Comparison of ENCODE assay signal across 9 cellular contexts in the genomic region with DNA sequence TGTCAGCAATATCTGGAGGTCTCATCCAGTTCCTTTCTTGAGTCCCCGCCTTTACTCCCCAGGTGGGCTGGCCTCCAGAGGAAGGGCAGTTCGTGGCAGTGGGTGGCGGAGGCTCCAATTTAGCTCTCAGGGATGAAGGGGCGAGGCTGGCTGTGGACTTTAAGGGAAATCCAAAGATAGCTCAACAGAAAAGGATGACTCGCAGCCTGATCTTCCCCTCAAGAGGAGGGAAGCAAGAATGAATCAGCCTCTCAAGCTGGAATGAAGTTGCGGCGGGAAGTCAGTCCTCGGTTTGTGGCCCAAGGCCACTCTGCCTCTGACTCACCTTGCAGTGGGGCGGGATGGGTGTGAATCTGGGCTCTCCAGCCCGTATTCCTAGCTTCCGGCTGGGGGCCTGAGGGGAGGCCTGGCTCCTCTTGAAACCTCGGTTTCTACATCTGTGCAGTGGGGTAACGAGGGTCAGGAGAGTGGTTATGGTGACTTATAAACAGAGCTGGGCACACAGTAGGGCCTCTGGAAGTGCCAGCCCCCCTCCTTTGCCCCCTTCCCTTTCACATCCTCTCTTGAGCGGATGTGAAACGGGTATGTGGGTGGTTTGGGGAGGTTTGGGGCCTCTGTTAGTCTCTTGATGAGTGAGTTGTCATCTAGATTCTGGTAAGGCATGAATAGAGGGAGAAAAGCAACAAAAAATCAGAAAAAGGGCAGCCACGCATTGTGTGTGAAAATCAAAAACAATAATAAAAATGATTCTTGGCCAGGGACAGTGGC. TPM values are rescaled to one million over a fixed set of nuclear protein-coding genes. Genes with fewer than 3 reads are reported as not detected.
DNase-seq lines count a peak whose midpoint lies in the region; ATAC-seq, FAIRE-seq and TF ChIP-seq lines count a peak whose summit lies in the region.
"Had no signal": no experiment of that assay in that cellular context is flagged by ENCODE, and none has a peak within 500 bp of the region (broad histone marks: within the 10 kb centered on the region; RNA-seq: fewer than 3 reads in every experiment).

No MANE protein-coding gene starts in this region.

- no peaks in the 10 kb centered on the region for H3K27me3 Mint-ChIP-seq in T-cell

- TF ChIP-seq EP300 in A549 (IDR thresholded peaks at IDR 0.05), result peak in 1 of 2 experiments; percentile 44; a peak in 1 of 5 replicates

- TF ChIP-seq POLR2A in A549 (IDR thresholded peaks at IDR 0.05; ENCODE audit: low read length), result no peak
- TF ChIP-seq POLR2A in adrenal gland (IDR thresholded peaks at IDR 0.05), result peak in 1 of 2 donors; percentile 67
- no peak for TF ChIP-seq POLR2A in right lobe of liver (IDR thresholded peaks at IDR 0.05)

- H3K36me3 Mint-ChIP-seq in T-cell, result peaks cover 8% of the 10 kb centered on the region

- H3K27ac Mint-ChIP-seq in T-cell, result peak overlapping the region; percentile 90 to 91

- H3K9me3 Mint-ChIP-seq in T-cell, result no peaks in the 10 kb centered on the region

- 12% methylated on average over 16 of the region's 16 CpGs for WGBS in A549 (ENCODE audit: missing lambda C conversion rate)
- 25 to 46% (median 34%) methylated on average over 12 to 16 of the region's 16 CpGs for WGBS in adrenal gland, 4 donors
- 62% methylated on average over 8 of the region's 16 CpGs for WGBS in right lobe of liver (ENCODE audit: insufficient coverage, low coverage, low lambda C conversion rate, missing lambda C conversion rate)

- CTCF ChIA-PET in A549 (lab: Yijun Ruan, JAX) (interaction anchor here (0.6 to 22.3 kb wide), 14 partner anchors 11 to 260 kb away, joined by 3 to 565 read pairs (median 4); a partner anchor contains a TSS), T-cell (lab: Charles Lee) (interaction anchor here (0.9 to 1.5 kb wide), 5 partner anchors 10 to 97 kb away, joined by 3 to 5 read pairs (median 3); a partner anchor contains a TSS)

- FAIRE-seq in A549 (lab: Jason Lieb, UNC), result peak; percentile 100

- H3K4me3 ChIP-seq in A549 (0 out of 3 replicates have a peak overlapping the region, but pooled peaks have one; percentile 2), adrenal gland (no peak overlapping the region), right lobe of liver (no peak overlapping the region)

- DNase-seq in A549 (ENCODE audit: low read depth in 1 of 2, low spot score in 1 of 2) (peak; percentile 93 to 95), T-cell (peak in 30 of 34 experiments; percentile 28 to 63 (median 45)), adrenal gland (peak; percentile 81 to 94 (median 91)), right lobe of liver (peak in 1 of 3 donors; percentile 37)
- peak; percentile 46 to 53 for DNase-seq in stimulated activated CD8-positive, alpha-beta memory T cell treated with anti-CD3 and anti-CD28 coated beads, Interleukin-4, amount 100 ng/mL, for 4 hours (ENCODE audit: low read depth in 2 of 2, low spot score in 1 of 2)
- DNase-seq in effector CD8-positive, alpha-beta T cell (lab: John Stamatoyannopoulos, UW), result no peak

- H3K27ac ChIP-seq in A549 (peak overlapping the region; percentile 90 to 92), adrenal gland (peak overlapping the region in 4 of 5 donors; percentile 28 to 90 (median 74)), right lobe of liver (no peak overlapping the region)

- H3K9me3 ChIP-seq in A549 (no peaks in the 10 kb centered on the region), adrenal gland (replicated peaks in 1 of 3) (no peaks in the 10 kb centered on the region), right lobe of liver (no peaks in the 10 kb centered on the region)

- ATAC-seq in A549 (peak; percentile 92 to 94), GM19043 (IDR thresholded peaks at IDR 0.05; ENCODE audit: low read depth, unreplicated experiment) (peak; percentile 62), HG03159 (IDR thresholded peaks at IDR 0.05; ENCODE audit: unreplicated experiment) (peak; percentile 80), T-cell (replicated peaks in 1 of 4) (peak; percentile 80 to 92 (median 85)), right lobe of liver (peak in 3 of 4 donors; percentile 13 to 62 (median 23))

- no peak for TF ChIP-seq CTCF in A549 (IDR thresholded peaks at IDR 0.05)
- no peak for TF ChIP-seq CTCF in adrenal gland (IDR thresholded peaks at IDR 0.05)
- no peak for TF ChIP-seq CTCF in right lobe of liver (IDR thresholded peaks at IDR 0.05)

- H3K4me3 Mint-ChIP-seq in T-cell, result peak overlapping the region; percentile 19 to 57 (median 29)

- peaks cover 38% of the 10 kb centered on the region for H3K4me1 ChIP-seq in A549
- peaks cover 4 to 24% of the 10 kb centered on the region in 2 donors for H3K4me1 ChIP-seq in adrenal gland (replicated peaks in 1 of 2)
- no peaks in the 10 kb centered on the region for H3K4me1 ChIP-seq in right lobe of liver

- intact Hi-C loops in adrenal gland (cut with DNase I) (no loop called here), right lobe of liver (cut with DNase I) (no loop called here)

- H3K4me1 Mint-ChIP-seq in T-cell, result peaks cover 30 to 50% (median 48%) of the 10 kb centered on the region in 3 donors

- POLR2A ChIA-PET in A549 (lab: Yijun Ruan, JAX), result interaction anchor here (0.6 to 1.7 kb wide), 13 partner anchors 8 to 97 kb away, joined by 3 to 46 read pairs (median 6); a partner anchor contains a TSS
- POLR2A ChIA-PET in T-cell (lab: Charles Lee), result interaction anchor here in 1 of 2 donors (0.6 kb wide), 1 partner anchor 11 kb away, joined by 3 read pairs; no protein-coding TSS in a partner anchor

- H3K4me2 ChIP-seq in A549, result peak overlapping the region; percentile 73

- no peaks in the 10 kb centered on the region for H3K36me3 ChIP-seq in adrenal gland (replicated peaks in 1 of 2)
- H3K36me3 ChIP-seq in right lobe of liver, result no peaks in the 10 kb centered on the region

- H3K27me3 ChIP-seq in adrenal gland, result no peaks in the 10 kb centered on the region
- H3K27me3 ChIP-seq in right lobe of liver, result no peaks in the 10 kb centered on the region

- peak; percentile 7 to 24; a peak in 2 of 5 replicates for TF ChIP-seq RAD21 in A549 (conservative IDR thresholded peaks at IDR 0.05 in 1 of 2, IDR thresholded peaks at IDR 0.05 in 1 of 2)

TF ChIP-seq in A549, 52 proteins besides CTCF, POLR2A, EP300 and RAD21 (continues in another document):
- no peak for TF ChIP-seq RARB (CRISPR knock-in tag; IDR thresholded peaks at IDR 0.05)
- TF ChIP-seq CBX2 (IDR thresholded peaks at IDR 0.05; ENCODE audit: borderline replicate concordance, low read depth), result no peak
- TF ChIP-seq KDM1A (IDR thresholded peaks at IDR 0.05; ENCODE audit: low read depth), result peak; percentile 62; the same call in 1 of the 2 replicates
- peak; percentile 60; the same call in 1 of the 2 replicates for TF ChIP-seq GATA3 (IDR thresholded peaks at IDR 0.05; ENCODE audit: borderline replicate concordance)
- peak; percentile 79 to 85; a peak in 3 of 5 replicates for TF ChIP-seq JUN (IDR thresholded peaks at IDR 0.05)
- TF ChIP-seq FOSL2 (IDR thresholded peaks at IDR 0.05), result peak; percentile 90
- TF ChIP-seq FOSL2 (CRISPR knock-in tag; IDR thresholded peaks at IDR 0.05), result peak; percentile 98
- TF ChIP-seq, protein P1, sequence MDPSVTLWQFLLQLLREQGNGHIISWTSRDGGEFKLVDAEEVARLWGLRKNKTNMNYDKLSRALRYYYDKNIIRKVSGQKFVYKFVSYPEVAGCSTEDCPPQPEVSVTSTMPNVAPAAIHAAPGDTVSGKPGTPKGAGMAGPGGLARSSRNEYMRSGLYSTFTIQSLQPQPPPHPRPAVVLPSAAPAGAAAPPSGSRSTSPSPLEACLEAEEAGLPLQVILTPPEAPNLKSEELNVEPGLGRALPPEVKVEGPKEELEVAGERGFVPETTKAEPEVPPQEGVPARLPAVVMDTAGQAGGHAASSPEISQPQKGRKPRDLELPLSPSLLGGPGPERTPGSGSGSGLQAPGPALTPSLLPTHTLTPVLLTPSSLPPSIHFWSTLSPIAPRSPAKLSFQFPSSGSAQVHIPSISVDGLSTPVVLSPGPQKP (IDR thresholded peaks at IDR 0.05; ENCODE audit: low read depth, low read length), result no peak
- peak; percentile 84 for TF ChIP-seq JUNB (IDR thresholded peaks at IDR 0.05)

RNA-seq across cellular contexts. Expression of a gene that starts 10.5 kb away (rescaled TPM):
- polyA plus RNA-seq in A549 (2011; rRNA removed) (14.2 and 24.4 TPM in 2 replicates), A549 (2017; fragmentation: RNase III; extraction: RNeasy Plus Mini Kit Qiagen cat#74134 plus additional on column Dnase treatment) (44.2 to 47.3 TPM (median 46.7 TPM) in 3 replicates), adrenal gland (10 to 100 TPM; 39.9 to 63.2 (median 51.6) TPM)
- 21.1 and 23.9 TPM in 2 replicates for polyA plus RNA-seq in A549 (2012; cell fraction: cytosol; rRNA removed)
- 112 and 116 TPM in 2 replicates for polyA plus RNA-seq in A549 (2012; cell fraction: nucleus; rRNA removed)
- 18.3 and 18.5 TPM in 2 replicates for polyA minus RNA-seq in A549 (2011; rRNA and poly(A)+ RNA removed)
- total RNA-seq in T-cell (10 to 100 TPM; 50.3 to 64.3 (median 56.8) TPM), adrenal gland (10 to 100 TPM; 19.4 to 58.5 (median 37.8) TPM), right lobe of liver (10 to 100 TPM in 2 of 6 experiments, 1 to 10 TPM in 4; 6.5 to 13.5 (median 9.8) TPM)

RNA-seq across cellular contexts. Expression of a gene that starts 15.5 kb away (rescaled TPM):
- polyA plus RNA-seq in A549 (2011; rRNA removed) (15.7 and 20.7 TPM in 2 replicates), A549 (2017; fragmentation: RNase III; extraction: RNeasy Plus Mini Kit Qiagen cat#74134 plus additional on column Dnase treatment) (16.9 to 21.0 TPM (median 20.7 TPM) in 3 replicates), adrenal gland (10 to 100 TPM in 1 of 3 donors, 1 to 10 TPM in 1, under 1 TPM in 1; 0.48 to 13.0 (median 3.2) TPM)
- 20.1 and 24.6 TPM in 2 replicates for polyA plus RNA-seq in A549 (2012; cell fraction: cytosol; rRNA removed)
- polyA plus RNA-seq in A549 (2012; cell fraction: nucleus; rRNA removed), result 87.0 TPM in 2 replicates
- polyA minus RNA-seq in A549 (2011; rRNA and poly(A)+ RNA removed), result 22.6 and 25.6 TPM in 2 replicates
- total RNA-seq in T-cell (10 to 100 TPM; 21.9 to 90.1 (median 37.6) TPM), adrenal gland (1 to 10 TPM in 3 of 8 donors, under 1 TPM in 5; 0.42 to 2.9 (median 0.56) TPM), right lobe of liver (1 to 10 TPM in 1 of 6 experiments, under 1 TPM in 4, not detected in 1; 0.18 to 1.4 (median 0.27) TPM)

RNA-seq across cellular contexts. Expression of a gene that starts 37.0 kb away (rescaled TPM):
- polyA plus RNA-seq in A549 (2011; rRNA removed), result 0.12 and 0.16 TPM in 2 replicates
- 0.15 and 0.19 TPM in 2 replicates for polyA plus RNA-seq in A549 (2012; cell fraction: cytosol; rRNA removed)
- 0.28 and 0.33 TPM in 2 replicates for polyA plus RNA-seq in A549 (2012; cell fraction: nucleus; rRNA removed)
- 0.09 to 0.22 TPM (median 0.18 TPM) in 3 replicates for polyA plus RNA-seq in A549 (2017; fragmentation: RNase III; extraction: RNeasy Plus Mini Kit Qiagen cat#74134 plus additional on column Dnase treatment)
- polyA minus RNA-seq in A549 (2011; rRNA and poly(A)+ RNA removed), result 0.37 and 1.0 TPM in 2 replicates
- total RNA-seq in T-cell, result under 1 TPM in 4 of 5 donors, not detected in 1; 0.20 to 0.70 (median 0.58) TPM
- total RNA-seq in adrenal gland, result 1 to 10 TPM in 4 of 8 donors, under 1 TPM in 3, not detected in 1; 0.35 to 3.0 (median 1.2) TPM
- under 1 TPM; 0.32 to 0.55 (median 0.40) TPM for polyA plus RNA-seq in adrenal gland
- total RNA-seq in right lobe of liver, result under 1 TPM in 2 of 6 experiments, not detected in 4; 0.80 to 0.87 TPM
- total RNA-seq: mononuclear cell had no signal

RNA-seq across cellular contexts. Expression of a gene that starts 49.4 kb away (rescaled TPM):
- polyA plus RNA-seq in A549 (2011; rRNA removed), result not detected in 2 replicates
- polyA plus RNA-seq in A549 (2012; cell fraction: cytosol; rRNA removed), result not detected in 2 replicates
- polyA plus RNA-seq in A549 (2012; cell fraction: nucleus; rRNA removed), result not detected in 2 replicates
- not detected in 3 replicates for polyA plus RNA-seq in A549 (2017; fragmentation: RNase III; extraction: RNeasy Plus Mini Kit Qiagen cat#74134 plus additional on column Dnase treatment)
- polyA minus RNA-seq in A549 (2011; rRNA and poly(A)+ RNA removed), result not detected in 2 replicates
- not detected for total RNA-seq in T-cell
- not detected for total RNA-seq in adrenal gland
- not detected for polyA plus RNA-seq in adrenal gland
- not detected for total RNA-seq in right lobe of liver
- total RNA-seq: mononuclear cell had no signal

Comparison
In these comparisons a context has a peak if more than half of its experiments do, and no peak if none do; other contexts are left out.
1. ATAC-seq: peak in every context shown above with its lines; median percentile 93 in A549; 85 in T-cell; 80 in HG03159; 62 in GM19043; 23 in right lobe of liver.
2. H3K27ac ChIP-seq: peak in A549 (2 of 2) and adrenal gland (4 of 5); none in right lobe of liver (0 of 3).
3. RNA of a gene that starts 15.5 kb away (total RNA-seq): 21.9 to 90.1 TPM in T-cell; 0.42 to 2.9 TPM in adrenal gland and 0.18 to 1.4 TPM in right lobe of liver; every median in the first group is over 4 times any median in the second.